In genomic region chr3:108485146-108485545, GRCh38 we compare ENCODE assay signal across 14 cellular contexts. TPM values are rescaled to one million over a fixed set of nuclear protein-coding genes. Genes with fewer than 3 reads are reported as not detected.
DNase-seq lines count a peak whose midpoint lies in the region; ATAC-seq, FAIRE-seq and TF ChIP-seq lines count a peak whose summit lies in the region.
"Had no signal": no experiment of that assay in that cellular context is flagged by ENCODE, and none has a peak within 500 bp of the region (broad histone marks: within the 10 kb centered on the region; RNA-seq: fewer than 3 reads in every experiment).

No MANE protein-coding gene starts in this region.

- no peaks in the 10 kb centered on the region for H3K9me3 ChIP-seq in H9 (ENCODE audit: control insufficient read depth, low read depth, low read length)
- no peaks in the 10 kb centered on the region for H3K9me3 ChIP-seq in H1 (ENCODE audit: insufficient read depth in 2 of 2, low read depth in 1 of 2, low read length in 1 of 2)
- H3K9me3 ChIP-seq in osteoblast (ENCODE audit: low read depth, low read length) = no peaks in the 10 kb centered on the region
- H3K9me3 ChIP-seq in gastrocnemius medialis = no peaks in the 10 kb centered on the region

- H3K18ac ChIP-seq in H9 (ENCODE audit: insufficient read length, low read depth, low read length) = no peak overlapping the region
- H3K18ac ChIP-seq in H1 (ENCODE audit: extremely low read depth, low read length) = no peak overlapping the region

- H3K9ac ChIP-seq in H9 (ENCODE audit: extremely low read depth, insufficient read length, low read length) (no peak overlapping the region), H1 (replicated peaks in 1 of 4; ENCODE audit: extremely low read depth in 1 of 4, low read depth in 3 of 4, low read length in 3 of 4) (no peak overlapping the region)

- H2BK15ac ChIP-seq in H9 (ENCODE audit: low read depth, low read length) (no peak overlapping the region), H1 (ENCODE audit: low read length) (no peak overlapping the region)

- H3K4ac ChIP-seq in H9 (ENCODE audit: low read depth, low read length) = no peak overlapping the region
- H3K4ac ChIP-seq in H1 (replicated peaks; ENCODE audit: insufficient read length, low read depth, low read length) = no peak overlapping the region

- H3K4me3 ChIP-seq in H1 (ENCODE audit: extremely low read depth in 1 of 4, insufficient read depth in 2 of 4, low read depth in 3 of 4, low read length in 4 of 4) (peak overlapping the region in 1 of 4 experiments; percentile 3; a peak in 1 of 8 replicates), osteoblast (ENCODE audit: insufficient read depth, low read length) (no peak overlapping the region), gastrocnemius medialis (no peak overlapping the region)
- H3K4me3 ChIP-seq: cardiac muscle cell had no signal

- H3K27ac Mint-ChIP-seq in H9 = peak overlapping the region in 1 of 3 experiments; percentile 24; a peak in 1 of 7 replicates
- H3K27ac Mint-ChIP-seq: activated naive CD4-positive, alpha-beta T cell treated with anti-CD3 and anti-CD28 coated beads, Interleukin-2, amount 50 U/mL, for 24 hours; stimulated activated naive CD8-positive, alpha-beta T cell treated with anti-CD3 and anti-CD28 coated beads, Interleukin-15, amount 100 ng/mL, for 72 hours had no signal

- 0 out of 4 replicates have a peak, but pooled peaks of 1 of the 2 experiments have one; percentile 1 for TF ChIP-seq RAD21 in H1 (IDR thresholded peaks at IDR 0.05 in 1 of 2, conservative IDR thresholded peaks at IDR 0.05 in 1 of 2; ENCODE audit: low read depth in 2 of 2, low read length in 2 of 2)

- H3K27me3 Mint-ChIP-seq in H9 (ENCODE audit: low read depth) = no peaks in the 10 kb centered on the region
- H3K27me3 Mint-ChIP-seq: activated naive CD4-positive, alpha-beta T cell treated with anti-CD3 and anti-CD28 coated beads, Interleukin-2, amount 50 U/mL, for 24 hours; stimulated activated naive CD8-positive, alpha-beta T cell treated with anti-CD3 and anti-CD28 coated beads, Interleukin-15, amount 100 ng/mL, for 72 hours had no signal

- H2AFZ ChIP-seq in H9 (ENCODE audit: low read length) (no peak overlapping the region), H1 (ENCODE audit: low read length) (no peak overlapping the region), osteoblast (ENCODE audit: low read length) (peak overlapping the region; percentile 67)

- TF ChIP-seq CTCF in H9 (conservative IDR thresholded peaks at IDR 0.05) (no peak), H1 (IDR thresholded peaks at IDR 0.05; ENCODE audit: control extremely low read depth in 1 of 3, insufficient read depth in 1 of 3, low read depth in 1 of 3, low read length in 3 of 3) (no peak), osteoblast (IDR thresholded peaks at IDR 0.05; ENCODE audit: extremely low read depth, low read depth, low read length) (no peak), gastrocnemius medialis (IDR thresholded peaks at IDR 0.05 in 4 of 5, conservative IDR thresholded peaks at IDR 0.05 in 1 of 5) (no peak), GM13976 (IDR thresholded peaks at IDR 0.05; ENCODE audit: borderline replicate concordance, control extremely low read depth, extremely low read depth, insufficient read depth, missing control alignments) (no peak)

- no peak overlapping the region for H3K56ac ChIP-seq in H9 (ENCODE audit: insufficient read length, low read depth, low read length)
- H3K56ac ChIP-seq in H1 (replicated peaks; ENCODE audit: insufficient read length, low read depth, low read length) = no peak overlapping the region

- H2BK20ac ChIP-seq in H9 (ENCODE audit: low read depth, low read length, poor library complexity, severe bottlenecking) (no peak overlapping the region), H1 (ENCODE audit: low read length) (no peak overlapping the region)

- no peak overlapping the region for H3K23ac ChIP-seq in H9 (ENCODE audit: insufficient read length, low read depth, low read length)
- H3K23ac ChIP-seq in H1 (ENCODE audit: insufficient read length) = no peak overlapping the region

- peaks cover 20 to 31% of the 10 kb centered on the region in 2 experiments for H3K4me1 Mint-ChIP-seq in H9
- H3K4me1 Mint-ChIP-seq: stimulated activated naive CD8-positive, alpha-beta T cell treated with anti-CD3 and anti-CD28 coated beads, Interleukin-15, amount 100 ng/mL, for 72 hours had no signal

- H3K4me2 ChIP-seq in H9 (ENCODE audit: insufficient read depth, insufficient read length, low read length) (peak overlapping the region; percentile 23), H1 (ENCODE audit: insufficient read depth in 1 of 2, low read depth in 2 of 2, low read length in 2 of 2) (peak overlapping the region; percentile 13 to 51; a peak in 2 of 4 replicates), osteoblast (ENCODE audit: insufficient read depth, low read length) (no peak overlapping the region)

- H4K91ac ChIP-seq in H9 (ENCODE audit: insufficient read length, low read depth, low read length) (no peak overlapping the region), H1 (replicated peaks; ENCODE audit: insufficient read length, low read length) (no peak overlapping the region)

- H4K5ac ChIP-seq in H9 (ENCODE audit: insufficient read length, low read depth, low read length) = no peak overlapping the region
- H4K5ac ChIP-seq in H1 (ENCODE audit: insufficient read length, low read depth, low read length) = no peak overlapping the region

- H3K14ac ChIP-seq in H9 (ENCODE audit: insufficient read depth, low read length) = no peak overlapping the region
- no peak overlapping the region for H3K14ac ChIP-seq in H1 (ENCODE audit: insufficient read length)

- H2BK5ac ChIP-seq in H9 (ENCODE audit: insufficient read length, low read length) (no peak overlapping the region), H1 (ENCODE audit: low read depth, low read length) (no peak overlapping the region)

- H3K27ac ChIP-seq in H9 (ENCODE audit: insufficient read length, low read depth, low read length) (no peak overlapping the region), H1 (ENCODE audit: low read depth, low read length) (no peak overlapping the region), osteoblast (ENCODE audit: low read depth, low read length) (no peak overlapping the region), gastrocnemius medialis (no peak overlapping the region)
- H3K27ac ChIP-seq: cardiac muscle cell had no signal

- peak; percentile 83 for DNase-seq in H9
- peak; percentile 91 to 94 for DNase-seq in NCI-H524 (lab: John Stamatoyannopoulos, UW)
- DNase-seq in H1 (ENCODE audit: low read depth in 1 of 2, low spot score in 2 of 2) = peak; percentile 60 to 64
- no peak for DNase-seq in osteoblast (ENCODE audit: insufficient read length, low spot score, missing footprints)
- no peak for DNase-seq in NCI-H1105 treated with DMSO at 0.1 percent for 48 hours (lab: John Stamatoyannopoulos, UW)
- no peak for DNase-seq in gastrocnemius medialis
- DNase-seq in GM13976 (ENCODE audit: low spot score) = no peak
- DNase-seq in GDM1 (lab: John Stamatoyannopoulos, UW) = no peak
- DNase-seq: NCI-H2029 treated with DMSO at 0.1 percent for 48 hours; stimulated activated naive CD8-positive, alpha-beta T cell treated with anti-CD3 and anti-CD28 coated beads, Interleukin-15, amount 100 ng/mL, for 72 hours had no signal

- in situ Hi-C loops in gastrocnemius medialis (cut with MboI; ENCODE audit: low sequenced_read_pairs in 4 of 4) (no loop called here), GM13976 (cut with MboI; ENCODE audit: low sequenced_read_pairs, unreplicated experiment) (no loop called here)

- H3K79me2 ChIP-seq in H9 (ENCODE audit: insufficient read depth, low read length) (no peaks in the 10 kb centered on the region), H1 (ENCODE audit: control insufficient read depth in 1 of 2, insufficient read depth in 2 of 2, low read length in 2 of 2) (no peaks in the 10 kb centered on the region), osteoblast (ENCODE audit: insufficient read depth, low read length) (no peaks in the 10 kb centered on the region)

- no peak for TF ChIP-seq POLR2A in H1 (IDR thresholded peaks at IDR 0.05; ENCODE audit: control extremely low read depth in 1 of 2, low read depth in 2 of 2, low read length in 2 of 2)
- TF ChIP-seq POLR2A in gastrocnemius medialis (IDR thresholded peaks at IDR 0.05) = no peak

- FAIRE-seq in H1 (lab: Jason Lieb, UNC) = peak; percentile 86

- no peak overlapping the region; a peak in 1 of 5 replicates for H3K4me3 Mint-ChIP-seq in H9
- H3K4me3 Mint-ChIP-seq: activated naive CD4-positive, alpha-beta T cell treated with anti-CD3 and anti-CD28 coated beads, Interleukin-2, amount 50 U/mL, for 24 hours; neural crest cell; stimulated activated naive CD8-positive, alpha-beta T cell treated with anti-CD3 and anti-CD28 coated beads, Interleukin-15, amount 100 ng/mL, for 72 hours had no signal

- H4K8ac ChIP-seq in H9 (replicated peaks; ENCODE audit: insufficient read length, low read depth, low read length) (no peak overlapping the region), H1 (ENCODE audit: extremely low read depth, insufficient read depth, low read length) (no peak overlapping the region)

- POLR2A ChIA-PET in H1 (lab: Charles Lee; ENCODE audit: partially characterized antibody) = no interaction called here

- H3K27me3 ChIP-seq in H9 (ENCODE audit: insufficient read depth, low read length) (no peaks in the 10 kb centered on the region), H1 (replicated peaks in 1 of 4; ENCODE audit: control insufficient read depth in 3 of 4, extremely low read depth in 1 of 4, insufficient read depth in 3 of 4, low read length in 3 of 4) (no peaks in the 10 kb centered on the region), osteoblast (ENCODE audit: insufficient read depth, low read length) (no peaks in the 10 kb centered on the region), gastrocnemius medialis (no peaks in the 10 kb centered on the region)
- H3K27me3 ChIP-seq: cardiac muscle cell had no signal

- H2BK12ac ChIP-seq in H9 (ENCODE audit: insufficient read length, low read depth, low read length) (no peak overlapping the region), H1 (ENCODE audit: low read depth, low read length) (no peak overlapping the region)

- TF ChIP-seq EP300 in H1 (IDR thresholded peaks at IDR 0.05; ENCODE audit: borderline replicate concordance in 1 of 2, low read depth in 2 of 2, low read length in 2 of 2) = no peak

- no peaks in the 10 kb centered on the region for H3K9me3 Mint-ChIP-seq in H9
- H3K9me3 Mint-ChIP-seq: activated naive CD4-positive, alpha-beta T cell treated with anti-CD3 and anti-CD28 coated beads, Interleukin-2, amount 50 U/mL, for 24 hours; neural crest cell; stimulated activated naive CD8-positive, alpha-beta T cell treated with anti-CD3 and anti-CD28 coated beads, Interleukin-15, amount 100 ng/mL, for 72 hours had no signal

- WGBS in H9 (ENCODE audit: extremely low coverage, insufficient read length, low lambda C conversion rate) = no CpG with 5 or more reads among the region's 3 CpGs
- whole genome bisulfite sequencing in H1 (ENCODE audit: extremely low coverage in 1 of 2, insufficient coverage in 1 of 2, insufficient read length in 1 of 2, insufficient replicate concordance in 2 of 2, low coverage in 1 of 2, low lambda C conversion rate in 2 of 2, missing lambda C conversion rate in 1 of 2), 2 experiments = 8% methylated on average over 3 of the region's 3 CpGs; no CpG with 5 or more reads in 1 of the 2 experiments

- H4K20me1 ChIP-seq in H9 (ENCODE audit: control insufficient read depth, insufficient read depth, insufficient read length) (no peaks in the 10 kb centered on the region), H1 (replicated peaks in 1 of 2; ENCODE audit: control insufficient read depth in 1 of 2, insufficient read depth in 2 of 2, low read length in 2 of 2) (no peaks in the 10 kb centered on the region), osteoblast (ENCODE audit: insufficient read depth, low read length) (no peaks in the 10 kb centered on the region)

- H3K79me1 ChIP-seq in H9 (ENCODE audit: insufficient read depth, low read depth, low read length, poor library complexity, severe bottlenecking) (no peaks in the 10 kb centered on the region), H1 (ENCODE audit: low read depth, low read length) (no peaks in the 10 kb centered on the region)

- intact Hi-C loops in gastrocnemius medialis (cut with DNase I; ENCODE audit: low total_unique reads) = no loop called here

- no peaks in the 10 kb centered on the region for H3K36me3 Mint-ChIP-seq in H9 (ENCODE audit: insufficient read depth in 1 of 3, low read depth in 3 of 3)
- H3K36me3 Mint-ChIP-seq: activated naive CD4-positive, alpha-beta T cell treated with anti-CD3 and anti-CD28 coated beads, Interleukin-2, amount 50 U/mL, for 24 hours had no signal

- H2BK120ac ChIP-seq in H9 (ENCODE audit: low read depth, low read length, poor library complexity, severe bottlenecking) = no peak overlapping the region
- no peak overlapping the region for H2BK120ac ChIP-seq in H1 (replicated peaks; ENCODE audit: low read depth, low read length)

- H3K36me3 ChIP-seq in H1 (ENCODE audit: control insufficient read depth in 2 of 4, insufficient read depth in 4 of 4, low read length in 3 of 4) (no peaks in the 10 kb centered on the region), osteoblast (ENCODE audit: insufficient read depth, low read length) (no peaks in the 10 kb centered on the region), gastrocnemius medialis (no peaks in the 10 kb centered on the region)
- H3K36me3 ChIP-seq: cardiac muscle cell had no signal

- H2AK5ac ChIP-seq in H9 (ENCODE audit: insufficient read length, low read length) (no peak overlapping the region), H1 (ENCODE audit: low read depth, low read length) (no peak overlapping the region)

- H3T11ph ChIP-seq in H9 (ENCODE audit: low read length) = no peak overlapping the region

- H3K4me1 ChIP-seq in H9 (ENCODE audit: insufficient read depth, low read length) (no peaks in the 10 kb centered on the region; the same call in 1 of the 2 replicates), H1 (replicated peaks in 1 of 4; ENCODE audit: control insufficient read depth in 3 of 4, insufficient read depth in 4 of 4, low read length in 3 of 4) (peaks cover 0 to 11% (median 8%) of the 10 kb centered on the region in 4 experiments; a peak in 4 of 7 replicates), osteoblast (ENCODE audit: insufficient read depth, low read length) (peaks cover 25% of the 10 kb centered on the region), gastrocnemius medialis (peaks cover 13 to 14% of the 10 kb centered on the region in 2 donors)

- CTCF ChIA-PET in H1 (lab: Charles Lee; ENCODE audit: partially characterized antibody) = interaction anchor here (1.2 to 3.4 kb wide), 3 partner anchors 7 to 430 kb away, joined by 3 to 23 read pairs (median 3); no protein-coding TSS in a partner anchor

- no peaks in the 10 kb centered on the region for H3K23me2 ChIP-seq in H9 (ENCODE audit: insufficient read length, low read depth, low read length, poor library complexity, severe bottlenecking)
- H3K23me2 ChIP-seq in H1 (ENCODE audit: low read depth, low read length) = no peaks in the 10 kb centered on the region

- no peak for ATAC-seq in gastrocnemius medialis
- ATAC-seq: SK-N-SH treated with all-trans-retinoic acid at 6 μM for 48 hours; stimulated activated naive CD8-positive, alpha-beta T cell treated with anti-CD3 and anti-CD28 coated beads, Interleukin-15, amount 100 ng/mL, for 72 hours had no signal

RNA-seq across cellular contexts. Expression of gene MYH15, which starts 25.2 kb away (rescaled TPM):
- 0.07 and 0.13 TPM in 2 replicates for total RNA-seq in H9 (2021)
- total RNA-seq in H1 (2021; fragmentation: NEBNext Ultra II Directional; extraction: Animal tissue kit (Norgen Biotek cat#: 25700)) = 0.10 TPM in 1 of 2 replicates, not detected in the other
- under 0.01 TPM in 1 of 2 replicates, not detected in the other for polyA plus RNA-seq in H1 (2011; rRNA removed)
- 0.01 TPM for polyA plus RNA-seq in H1 (2011; cell fraction: cytosol; rRNA removed)
- polyA plus RNA-seq in H1 (2011; cell fraction: nucleus; rRNA removed) = 0.07 TPM
- polyA plus RNA-seq in H1 (2012, experiment 1 of 2) = 0.06 TPM in 1 of 4 replicates, not detected in the others
- not detected for polyA plus RNA-seq in H1 (2012, experiment 2 of 2)
- 0.04 TPM for polyA plus RNA-seq in H1 (2013, experiment 1 of 2)
- polyA plus RNA-seq in H1 (2013, experiment 2 of 2) = 0.02 TPM
- polyA minus RNA-seq in H1 (2011; rRNA and poly(A)+ RNA removed) = 0.05 TPM in 1 of 2 replicates, not detected in the other
- polyA minus RNA-seq in H1 (2011; cell fraction: cytosol; rRNA and poly(A)+ RNA removed) = not detected
- polyA minus RNA-seq in H1 (2011; cell fraction: nucleus; rRNA and poly(A)+ RNA removed) = 0.10 TPM
- total RNA-seq in osteoblast = 0.36 and 0.59 TPM in 2 replicates
- under 1 TPM in 3 of 4 donors, not detected in 1; 0.10 to 0.27 (median 0.13) TPM for total RNA-seq in gastrocnemius medialis

Comparison
In these comparisons a context has a peak if more than half of its experiments do, and no peak if none do; other contexts are left out.
1. DNase-seq: peak in H9 (single experiment), NCI-H524 (2 of 2) and H1 (2 of 2); none in osteoblast (single experiment), NCI-H1105 treated with DMSO at 0.1 percent for 48 hours (single experiment), gastrocnemius medialis (0 of 2), GM13976 (single experiment) and GDM1 (single experiment).